In the genomic region with DNA sequence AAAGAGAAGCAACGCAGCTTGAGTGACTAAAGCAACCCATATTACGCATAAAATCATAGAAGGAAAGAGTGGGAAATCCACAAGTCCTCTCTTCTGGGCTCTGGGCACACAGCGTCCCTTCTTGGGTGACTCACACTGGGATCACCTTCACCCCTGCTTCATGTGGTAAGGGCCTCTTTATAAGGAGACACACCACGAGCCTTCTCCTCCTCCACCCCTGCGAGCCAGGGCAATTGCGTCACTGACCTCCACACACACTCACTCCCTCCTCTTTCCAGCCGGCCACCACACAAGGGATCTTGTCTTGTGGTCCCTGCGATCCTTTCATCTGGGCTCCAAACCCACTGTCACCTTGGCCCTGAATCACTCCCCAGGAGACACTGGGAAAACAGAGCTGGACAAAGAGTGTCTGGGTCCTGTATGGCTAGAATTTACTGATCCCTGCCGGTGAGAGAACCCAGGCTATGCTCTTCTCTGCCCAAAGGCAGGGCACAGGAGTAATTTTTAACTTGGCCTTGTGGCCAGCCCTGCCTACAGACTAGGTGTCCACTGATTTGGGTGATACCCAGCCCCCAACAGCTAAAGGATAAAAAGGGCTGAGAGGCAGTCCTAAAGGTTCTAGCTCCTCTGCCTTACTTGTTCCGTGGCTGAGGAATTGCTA, we compare ENCODE assay signal across 1 cellular context.
TF ChIP-seq lines count a peak whose summit lies in the region.

No MANE protein-coding gene starts in this region.

TF ChIP-seq in IMR-90, 13 proteins besides CTCF, POLR2A, EP300 and RAD21 (continued from another document):
- TF ChIP-seq, protein P1, sequence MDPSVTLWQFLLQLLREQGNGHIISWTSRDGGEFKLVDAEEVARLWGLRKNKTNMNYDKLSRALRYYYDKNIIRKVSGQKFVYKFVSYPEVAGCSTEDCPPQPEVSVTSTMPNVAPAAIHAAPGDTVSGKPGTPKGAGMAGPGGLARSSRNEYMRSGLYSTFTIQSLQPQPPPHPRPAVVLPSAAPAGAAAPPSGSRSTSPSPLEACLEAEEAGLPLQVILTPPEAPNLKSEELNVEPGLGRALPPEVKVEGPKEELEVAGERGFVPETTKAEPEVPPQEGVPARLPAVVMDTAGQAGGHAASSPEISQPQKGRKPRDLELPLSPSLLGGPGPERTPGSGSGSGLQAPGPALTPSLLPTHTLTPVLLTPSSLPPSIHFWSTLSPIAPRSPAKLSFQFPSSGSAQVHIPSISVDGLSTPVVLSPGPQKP (IDR thresholded peaks at IDR 0.05; ENCODE audit: borderline replicate concordance, low read depth, low read length) = no peak
- TF ChIP-seq BHLHE40 (IDR thresholded peaks at IDR 0.05; ENCODE audit: low read depth, low read length) = peak; percentile 23; the same call in 1 of the 2 replicates
- TF ChIP-seq MAFK (IDR thresholded peaks at IDR 0.05; ENCODE audit: low read depth, low read length) = no peak
- TF ChIP-seq MXI1 (IDR thresholded peaks at IDR 0.05; ENCODE audit: borderline replicate concordance, low read depth, low read length) = no peak
- TF ChIP-seq RFX5 (IDR thresholded peaks at IDR 0.05; ENCODE audit: low read depth, low read length) = no peak
- TF ChIP-seq SMC3 (IDR thresholded peaks at IDR 0.05; ENCODE audit: low read depth, low read length) = no peak
- TF ChIP-seq, protein P2, sequence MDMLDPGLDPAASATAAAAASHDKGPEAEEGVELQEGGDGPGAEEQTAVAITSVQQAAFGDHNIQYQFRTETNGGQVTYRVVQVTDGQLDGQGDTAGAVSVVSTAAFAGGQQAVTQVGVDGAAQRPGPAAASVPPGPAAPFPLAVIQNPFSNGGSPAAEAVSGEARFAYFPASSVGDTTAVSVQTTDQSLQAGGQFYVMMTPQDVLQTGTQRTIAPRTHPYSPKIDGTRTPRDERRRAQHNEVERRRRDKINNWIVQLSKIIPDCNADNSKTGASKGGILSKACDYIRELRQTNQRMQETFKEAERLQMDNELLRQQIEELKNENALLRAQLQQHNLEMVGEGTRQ (IDR thresholded peaks at IDR 0.05; ENCODE audit: low read depth, low read length) = 0 out of 2 replicates have a peak, but pooled peaks have one; percentile 23
- peak; percentile 47; the same call in 1 of the 2 replicates for TF ChIP-seq MAZ (IDR thresholded peaks at IDR 0.05; ENCODE audit: borderline replicate concordance, low read depth, low read length)
- TF ChIP-seq RCOR1 (IDR thresholded peaks at IDR 0.05; ENCODE audit: insufficient replicate concordance, low read length) = no peak
- no peak for TF ChIP-seq CHD1 (IDR thresholded peaks at IDR 0.05; ENCODE audit: low read depth, low read length)
- no peak for TF ChIP-seq NFE2L2 (IDR thresholded peaks at IDR 0.05; ENCODE audit: low read depth, low read length)
- peak; percentile 96 for TF ChIP-seq CEBPB (IDR thresholded peaks at IDR 0.05; ENCODE audit: low read depth, low read length)
TF ChIP-seq in IMR-90: peak in this region for 5.
